In the genomic region with DNA sequence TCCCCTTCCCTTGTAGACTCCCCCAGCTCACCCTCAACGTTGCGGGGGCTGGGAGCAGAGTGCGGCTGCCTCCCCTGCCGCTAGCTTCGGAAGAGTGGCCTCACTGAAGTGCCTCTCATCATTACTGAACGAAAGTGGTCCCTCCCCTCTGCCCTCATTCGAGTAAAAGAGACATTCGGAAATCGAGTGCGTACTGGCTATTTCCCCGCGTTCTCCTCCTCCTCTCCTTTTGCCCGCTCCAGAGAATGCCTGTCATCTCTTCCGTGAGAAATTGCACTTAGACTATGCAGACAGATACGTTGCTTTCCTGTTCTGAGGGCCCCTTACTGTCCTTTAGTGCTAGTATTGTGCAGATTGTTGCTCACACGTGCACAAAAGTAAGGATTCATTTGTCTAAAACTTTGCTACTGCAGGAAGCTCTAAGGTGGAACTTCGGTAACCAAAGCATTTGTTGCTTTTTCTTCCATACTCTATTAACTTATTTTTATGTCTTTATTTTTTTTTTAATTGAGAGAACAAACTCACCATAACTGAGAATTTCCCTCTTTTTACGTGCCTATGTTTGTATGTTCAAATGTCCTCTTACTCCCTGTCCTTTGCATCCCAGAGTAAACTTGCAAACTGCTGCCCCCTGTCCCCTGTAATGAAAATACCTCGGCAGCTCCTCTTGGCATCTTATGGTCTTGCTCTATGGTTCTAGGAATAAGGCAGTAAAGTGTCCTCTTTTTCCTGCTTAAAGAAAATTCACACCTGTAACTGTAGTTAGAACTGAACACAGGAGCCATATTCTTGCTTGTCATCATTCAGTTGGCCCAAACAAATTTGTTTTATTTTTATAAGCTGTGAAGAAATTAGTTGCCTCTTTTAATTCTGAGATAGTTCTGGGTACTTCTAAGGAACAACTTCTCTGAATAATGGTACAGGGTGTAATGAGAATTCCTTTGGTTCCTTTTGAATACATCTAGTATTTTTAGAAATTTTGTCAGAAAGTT, we compare ENCODE assay signal across 8 cellular contexts. TPM values are rescaled to one million over a fixed set of nuclear protein-coding genes. Genes with fewer than 3 reads are reported as not detected.
DNase-seq lines count a peak whose midpoint lies in the region; ATAC-seq and TF ChIP-seq lines count a peak whose summit lies in the region.

No MANE protein-coding gene starts in this region.

- no peaks in the 10 kb centered on the region for H3K36me3 ChIP-seq in GM06990 (ENCODE audit: control insufficient read depth, insufficient read depth, low read length)
- no peaks in the 10 kb centered on the region for H3K36me3 ChIP-seq in kidney epithelial cell (ENCODE audit: control insufficient read depth, insufficient read depth, low read length)

- peak; percentile 34 for ATAC-seq in HG02610 (IDR thresholded peaks at IDR 0.05; ENCODE audit: unreplicated experiment)

- H3K4me3 ChIP-seq in GM06990 (replicated peaks; ENCODE audit: low read depth, low read length) (peak overlapping the region; percentile 97), NB4 (ENCODE audit: low read depth, low read length) (peak overlapping the region; percentile 84), kidney epithelial cell (ENCODE audit: low read depth, low read length) (peak overlapping the region; percentile 84)

- peak overlapping the region; percentile 95 for H3K27ac ChIP-seq in 22Rv1

- TF ChIP-seq CTCF in 22Rv1 (IDR thresholded peaks at IDR 0.05) (peak; percentile 85), GM06990 (IDR thresholded peaks at IDR 0.05; ENCODE audit: insufficient read depth, low read length, poor library complexity, severe bottlenecking) (peak; percentile 69), NB4 (IDR thresholded peaks at IDR 0.05; ENCODE audit: low read depth, low read length) (peak; percentile 77), kidney epithelial cell (IDR thresholded peaks at IDR 0.05; ENCODE audit: insufficient read depth, low read length, poor library complexity, severe bottlenecking) (peak; percentile 68)

- DNase-seq in GM06990 (ENCODE audit: extremely low read depth, insufficient read length) (no peak), NB4 (ENCODE audit: low read depth) (peak; percentile 87), SW 1271 (lab: John Stamatoyannopoulos, UW) (peak; percentile 21 to 72), cerebellar cortex (ENCODE audit: low spot score) (peak; percentile 84), kidney epithelial cell (ENCODE audit: low read depth) (no peak)
- peak in 2 of 3 donors; percentile 19 to 27 for DNase-seq in stimulated activated CD4-positive, alpha-beta T cell treated with anti-CD3 and anti-CD28 coated beads, TNF-alpha, amount 100 ng/mL, for 48 hours (ENCODE audit: low read depth in 3 of 3)

- TF ChIP-seq POLR2A in NB4 (IDR thresholded peaks at IDR 0.05; ENCODE audit: extremely low read depth, insufficient read length): peak; percentile 13

- H3K27me3 ChIP-seq in GM06990 (replicated peaks; ENCODE audit: control insufficient read depth, insufficient read depth, low read length): no peaks in the 10 kb centered on the region
- H3K27me3 ChIP-seq in kidney epithelial cell (ENCODE audit: control insufficient read depth, insufficient read depth, low read length): no peaks in the 10 kb centered on the region

RNA-seq across cellular contexts. Expression of a gene that starts 1.1 kb away (rescaled TPM):
- total RNA-seq in kidney epithelial cell: 22.5 and 22.6 TPM in 2 replicates

Comparison
In these comparisons a context has a peak if more than half of its experiments do, and no peak if none do; other contexts are left out.
1. DNase-seq: peak in NB4 (single experiment), SW 1271 (2 of 2), cerebellar cortex (single experiment) and stimulated activated CD4-positive, alpha-beta T cell treated with anti-CD3 and anti-CD28 coated beads, TNF-alpha, amount 100 ng/mL, for 48 hours (2 of 3); none in GM06990 (single experiment) and kidney epithelial cell (single experiment).
2. Peak in every context shown above with its lines, with median percentiles within 50 percentile points of each other: CTCF ChIP-seq and H3K4me3 ChIP-seq.